In the genomic region with DNA sequence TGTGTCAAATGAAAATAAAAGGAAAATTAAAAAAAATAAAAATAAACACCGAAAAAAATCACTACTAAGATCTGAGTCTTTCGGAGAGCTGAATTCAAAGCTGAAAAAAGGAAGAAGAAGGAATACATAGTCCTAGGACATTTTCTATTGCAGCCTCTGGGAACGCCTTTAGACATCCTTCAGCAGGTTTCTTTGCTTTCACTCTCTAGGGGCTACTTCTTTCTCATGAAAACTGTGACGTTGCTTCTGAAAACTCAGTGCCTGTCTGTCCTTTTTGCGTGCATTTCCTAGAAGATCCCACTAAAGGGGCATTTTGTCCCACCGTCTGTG, we compare ENCODE assay signal across 8 cellular contexts. TPM values are rescaled to one million over a fixed set of nuclear protein-coding genes. Genes with fewer than 3 reads are reported as not detected.
DNase-seq lines count a peak whose midpoint lies in the region; ATAC-seq and TF ChIP-seq lines count a peak whose summit lies in the region.

No MANE protein-coding gene starts in this region.

- TF ChIP-seq CTCF in CD8-positive, alpha-beta T cell (IDR thresholded peaks at IDR 0.05): no peak
- no peak for TF ChIP-seq CTCF in neural progenitor cell (IDR thresholded peaks at IDR 0.05)

- peak overlapping the region; percentile 96 for H3K4me3 Mint-ChIP-seq in CD8-positive, alpha-beta T cell
- peak overlapping the region; percentile 83 for H3K4me3 Mint-ChIP-seq in neural progenitor cell

- H3K79me2 ChIP-seq in neural progenitor cell (ENCODE audit: low read depth): no peaks in the 10 kb centered on the region

- H3K4me1 ChIP-seq in CD8-positive, alpha-beta T cell (ENCODE audit: insufficient read depth, low read length): peaks cover 45% of the 10 kb centered on the region
- peaks cover 0 to 12% of the 10 kb centered on the region in 2 donors for H3K4me1 ChIP-seq in duodenal mucosa (ENCODE audit: control insufficient read depth in 1 of 2, insufficient read depth in 2 of 2, low read length in 2 of 2)
- H3K4me1 ChIP-seq in neural progenitor cell: no peaks in the 10 kb centered on the region

- H3K9ac ChIP-seq in duodenal mucosa (ENCODE audit: low read depth in 1 of 2, low read length in 2 of 2): peak overlapping the region; percentile 53 to 67
- H3K9ac ChIP-seq in neural progenitor cell: no peak overlapping the region

- peak overlapping the region; percentile 93 for H3K27ac ChIP-seq in CD8-positive, alpha-beta T cell (ENCODE audit: low read depth, low read length)
- peak overlapping the region; percentile 22 for H3K27ac ChIP-seq in duodenal mucosa (ENCODE audit: low read depth, low read length)
- H3K27ac ChIP-seq in neural progenitor cell: no peak overlapping the region

- H3K4me3 ChIP-seq in CD8-positive, alpha-beta T cell (ENCODE audit: low read depth, low read length): peak overlapping the region; percentile 80
- peak overlapping the region; percentile 65 for H3K4me3 ChIP-seq in Jurkat, Clone E6-1 (ENCODE audit: low read length)
- H3K4me3 ChIP-seq in duodenal mucosa (ENCODE audit: low read depth in 1 of 2, low read length in 2 of 2) (peak overlapping the region; percentile 82 to 92), neural progenitor cell (peak overlapping the region; percentile 47)

- no peaks in the 10 kb centered on the region for H3K27me3 Mint-ChIP-seq in CD8-positive, alpha-beta T cell (ENCODE audit: low read depth)
- H3K27me3 Mint-ChIP-seq in neural progenitor cell (ENCODE audit: insufficient read depth, low read depth): peaks cover 9% of the 10 kb centered on the region

- H3K4me2 ChIP-seq in neural progenitor cell: peak overlapping the region; percentile 85

- no peaks in the 10 kb centered on the region for H3K27me3 ChIP-seq in CD8-positive, alpha-beta T cell (ENCODE audit: insufficient read depth, low read length)
- no peaks in the 10 kb centered on the region for H3K27me3 ChIP-seq in duodenal mucosa (ENCODE audit: control insufficient read depth in 1 of 2, insufficient read depth in 2 of 2, low read length in 2 of 2)
- H3K27me3 ChIP-seq in neural progenitor cell: peaks cover 45% of the 10 kb centered on the region

- POLR2A ChIA-PET in CD8-positive, alpha-beta T cell (lab: Charles Lee): interaction anchor here (0.9 to 4.3 kb wide), 19 partner anchors 35 to 269 kb away, joined by 3 to 45 read pairs (median 5); a partner anchor contains a TSS

- peaks cover 55% of the 10 kb centered on the region for H3K4me1 Mint-ChIP-seq in CD8-positive, alpha-beta T cell (ENCODE audit: low read depth)
- peaks cover 24% of the 10 kb centered on the region for H3K4me1 Mint-ChIP-seq in neural progenitor cell

- peak overlapping the region; percentile 95 for H3K27ac Mint-ChIP-seq in CD8-positive, alpha-beta T cell
- H3K27ac Mint-ChIP-seq in neural progenitor cell: no peak overlapping the region

- no peaks in the 10 kb centered on the region for H4K20me1 ChIP-seq in neural progenitor cell (ENCODE audit: low read depth)

- intact Hi-C loops in CD8-positive, alpha-beta T cell (cut with DNase I, micrococcal nuclease): loop anchor here (1.0 to 5.0 kb wide), 5 partner anchors 22 to 527 kb away; a partner anchor contains a TSS

- peaks cover 24% of the 10 kb centered on the region for H3K36me3 ChIP-seq in CD8-positive, alpha-beta T cell (ENCODE audit: insufficient read depth, low read length)
- no peaks in the 10 kb centered on the region for H3K36me3 ChIP-seq in duodenal mucosa (ENCODE audit: control insufficient read depth in 1 of 2, insufficient read depth in 2 of 2, low read length in 2 of 2)
- H3K36me3 ChIP-seq in neural progenitor cell: no peaks in the 10 kb centered on the region

- peak overlapping the region; percentile 38 for H2AFZ ChIP-seq in neural progenitor cell (replicated peaks)

- DNase-seq in CD8-positive, alpha-beta T cell: no peak
- no peak for DNase-seq in Jurkat, Clone E6-1 (ENCODE audit: low read depth, low spot score)
- DNase-seq in neural progenitor cell (ENCODE audit: low spot score) (no peak), NCI-H1694 treated with DMSO at 0.1 percent for 48 hours (lab: John Stamatoyannopoulos, UW) (no peak), SIG-M5 (lab: John Stamatoyannopoulos, UW) (no peak), dedifferentiated amniotic fluid mesenchymal stem cell (ENCODE audit: extremely low spot score) (no peak)

- ATAC-seq in CD8-positive, alpha-beta T cell: peak; percentile 6
- peak; percentile 15 for ATAC-seq in GM21526 (IDR thresholded peaks at IDR 0.05; ENCODE audit: low FRiP score, unreplicated experiment)

- H3K9me3 Mint-ChIP-seq in CD8-positive, alpha-beta T cell: no peaks in the 10 kb centered on the region
- H3K9me3 Mint-ChIP-seq in neural progenitor cell: no peaks in the 10 kb centered on the region

- CTCF ChIA-PET in CD8-positive, alpha-beta T cell (lab: Charles Lee): interaction anchor here (0.7 to 4.9 kb wide), 10 partner anchors 9 to 347 kb away, joined by 3 to 71 read pairs (median 4); no protein-coding TSS in a partner anchor

- no peaks in the 10 kb centered on the region for H3F3A ChIP-seq in neural progenitor cell (ENCODE audit: low read depth)

- no peaks in the 10 kb centered on the region for H3K9me3 ChIP-seq in CD8-positive, alpha-beta T cell (ENCODE audit: low read length)
- H3K9me3 ChIP-seq in duodenal mucosa (ENCODE audit: control insufficient read depth in 1 of 2, low read length in 2 of 2) (no peaks in the 10 kb centered on the region), neural progenitor cell (ENCODE audit: low read depth) (no peaks in the 10 kb centered on the region)

- H3K36me3 Mint-ChIP-seq in CD8-positive, alpha-beta T cell: peaks cover 41% of the 10 kb centered on the region
- no peaks in the 10 kb centered on the region for H3K36me3 Mint-ChIP-seq in neural progenitor cell

RNA-seq across cellular contexts. Expression of a gene that starts 0.7 kb away (rescaled TPM):
- 100 to 1,000 TPM; 136 to 141 TPM for total RNA-seq in CD8-positive, alpha-beta T cell
- polyA plus RNA-seq in Jurkat, Clone E6-1 (2012; ENCODE audit: insufficient read depth, insufficient read length): 1.8 TPM
- total RNA-seq in neural progenitor cell (ENCODE audit: low replicate concordance): 0.32 and 0.62 TPM in 2 replicates

Comparison
In these comparisons a context has a peak if more than half of its experiments do, and no peak if none do; other contexts are left out.
1. RNA of a gene that starts 0.7 kb away (total RNA-seq): 136 to 141 TPM in CD8-positive, alpha-beta T cell; 0.32 to 0.62 TPM in neural progenitor cell; every median in the first group is over 10 times any median in the second.
2. Peak in every context shown above with its lines, with median percentiles within 50 percentile points of each other: H3K4me3 ChIP-seq.